8 cellular contexts compared by ENCODE assay signal in the genomic region with DNA sequence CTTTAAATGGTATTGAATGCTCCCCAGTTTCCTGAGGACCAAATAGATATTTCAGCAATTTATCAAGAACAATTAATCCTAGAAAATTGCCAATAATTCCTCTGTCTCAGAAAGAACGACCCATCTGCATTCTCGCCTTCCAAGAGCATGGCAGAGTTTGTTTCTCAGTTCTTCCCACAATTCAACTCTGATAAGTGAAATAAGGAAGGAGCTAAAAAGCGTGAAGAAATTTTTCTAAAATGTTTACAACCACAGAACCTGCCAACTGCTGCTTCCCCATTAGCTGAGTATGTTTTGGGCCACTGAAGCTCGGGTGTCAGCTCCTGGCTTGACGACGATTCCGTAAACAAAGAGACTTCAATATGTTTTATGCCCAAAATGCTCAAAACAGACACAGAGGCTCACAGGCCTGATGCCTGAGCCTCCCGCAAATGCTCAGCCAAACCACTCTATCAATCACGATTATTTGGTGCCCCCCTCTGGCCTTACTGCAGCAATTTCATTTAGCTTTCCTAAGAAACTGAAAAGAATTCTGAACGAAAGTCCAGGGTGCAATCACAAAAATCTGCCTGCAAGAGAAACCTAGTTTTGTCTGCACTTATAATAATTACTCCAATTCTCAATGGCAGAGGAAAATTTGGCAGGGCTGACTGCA.
DNase-seq lines count a peak whose midpoint lies in the region; ATAC-seq and TF ChIP-seq lines count a peak whose summit lies in the region.

No MANE protein-coding gene starts in this region.

- no peaks in the 10 kb centered on the region for H3K27me3 Mint-ChIP-seq in osteocyte (ENCODE audit: unreplicated experiment)

- H3K9ac ChIP-seq in SK-N-MC (ENCODE audit: insufficient read length): peak overlapping the region; percentile 30

- peak; percentile 66 for TF ChIP-seq RAD21 in Ishikawa (IDR thresholded peaks at IDR 0.05; ENCODE audit: low read depth)

- peak overlapping the region; percentile 12; the same call in 1 of the 2 replicates for H3K27ac ChIP-seq in SK-N-MC

- peak overlapping the region; percentile 74 for H3K27ac Mint-ChIP-seq in osteocyte (ENCODE audit: unreplicated experiment)

- H3K4me3 ChIP-seq in SK-N-MC: peak overlapping the region; percentile 26; the same call in 1 of the 2 replicates

- no peaks in the 10 kb centered on the region for H3K9me3 Mint-ChIP-seq in osteocyte (ENCODE audit: unreplicated experiment)

- no peak for ATAC-seq in esophagus mucosa

- peak; percentile 79 for TF ChIP-seq CTCF in osteocyte (IDR thresholded peaks at IDR 0.05)

- no peak overlapping the region for H3K4me3 Mint-ChIP-seq in osteocyte (ENCODE audit: unreplicated experiment)

- no peaks in the 10 kb centered on the region for H3K36me3 Mint-ChIP-seq in osteocyte (ENCODE audit: unreplicated experiment)

- H3K9me3 ChIP-seq in SK-N-MC (ENCODE audit: low read depth, low read length): no peaks in the 10 kb centered on the region

- no peaks in the 10 kb centered on the region for H3K36me3 ChIP-seq in SK-N-MC (ENCODE audit: insufficient read depth, low read length)

- TF ChIP-seq EP300 in Ishikawa (IDR thresholded peaks at IDR 0.05; ENCODE audit: borderline replicate concordance): no peak

- DNase-seq in NCI-H1436 (lab: John Stamatoyannopoulos, UW) (peak; percentile 32), NCI-H1436 treated with DMSO at 0.1 percent for 48 hours (lab: John Stamatoyannopoulos, UW) (no peak), SK-N-MC (ENCODE audit: low read depth, low spot score) (peak; percentile 71), fibroblast of the conjunctiva (ENCODE audit: low read depth) (peak; percentile 78), osteocyte (ENCODE audit: extremely low spot score, unreplicated experiment) (no peak), NCI-H2107 (lab: John Stamatoyannopoulos, UW) (no peak)

- H3K4me1 Mint-ChIP-seq in osteocyte (ENCODE audit: unreplicated experiment): peaks cover 10% of the 10 kb centered on the region

TF ChIP-seq in Ishikawa, 13 proteins besides CTCF, POLR2A, EP300 and RAD21:
- no peak for TF ChIP-seq ZBTB7A (IDR thresholded peaks at IDR 0.05; ENCODE audit: low read depth)
- TF ChIP-seq YY1 (IDR thresholded peaks at IDR 0.05; ENCODE audit: low read depth): no peak
- TF ChIP-seq, protein P1, sequence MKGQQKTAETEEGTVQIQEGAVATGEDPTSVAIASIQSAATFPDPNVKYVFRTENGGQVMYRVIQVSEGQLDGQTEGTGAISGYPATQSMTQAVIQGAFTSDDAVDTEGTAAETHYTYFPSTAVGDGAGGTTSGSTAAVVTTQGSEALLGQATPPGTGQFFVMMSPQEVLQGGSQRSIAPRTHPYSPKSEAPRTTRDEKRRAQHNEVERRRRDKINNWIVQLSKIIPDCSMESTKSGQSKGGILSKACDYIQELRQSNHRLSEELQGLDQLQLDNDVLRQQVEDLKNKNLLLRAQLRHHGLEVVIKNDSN (IDR thresholded peaks at IDR 0.05): no peak
- no peak for TF ChIP-seq NFIC (IDR thresholded peaks at IDR 0.05)
- TF ChIP-seq TAF1 (IDR thresholded peaks at IDR 0.05; ENCODE audit: low read depth): no peak
- no peak for TF ChIP-seq EGR1 (IDR thresholded peaks at IDR 0.05)
- TF ChIP-seq, protein P2, sequence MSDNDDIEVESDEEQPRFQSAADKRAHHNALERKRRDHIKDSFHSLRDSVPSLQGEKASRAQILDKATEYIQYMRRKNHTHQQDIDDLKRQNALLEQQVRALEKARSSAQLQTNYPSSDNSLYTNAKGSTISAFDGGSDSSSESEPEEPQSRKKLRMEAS (IDR thresholded peaks at IDR 0.05): no peak
- no peak for TF ChIP-seq FOXM1 (IDR thresholded peaks at IDR 0.05; ENCODE audit: borderline replicate concordance, low read depth)
- TF ChIP-seq CREB1 (IDR thresholded peaks at IDR 0.05; ENCODE audit: low read depth): no peak
- TF ChIP-seq, protein P3, sequence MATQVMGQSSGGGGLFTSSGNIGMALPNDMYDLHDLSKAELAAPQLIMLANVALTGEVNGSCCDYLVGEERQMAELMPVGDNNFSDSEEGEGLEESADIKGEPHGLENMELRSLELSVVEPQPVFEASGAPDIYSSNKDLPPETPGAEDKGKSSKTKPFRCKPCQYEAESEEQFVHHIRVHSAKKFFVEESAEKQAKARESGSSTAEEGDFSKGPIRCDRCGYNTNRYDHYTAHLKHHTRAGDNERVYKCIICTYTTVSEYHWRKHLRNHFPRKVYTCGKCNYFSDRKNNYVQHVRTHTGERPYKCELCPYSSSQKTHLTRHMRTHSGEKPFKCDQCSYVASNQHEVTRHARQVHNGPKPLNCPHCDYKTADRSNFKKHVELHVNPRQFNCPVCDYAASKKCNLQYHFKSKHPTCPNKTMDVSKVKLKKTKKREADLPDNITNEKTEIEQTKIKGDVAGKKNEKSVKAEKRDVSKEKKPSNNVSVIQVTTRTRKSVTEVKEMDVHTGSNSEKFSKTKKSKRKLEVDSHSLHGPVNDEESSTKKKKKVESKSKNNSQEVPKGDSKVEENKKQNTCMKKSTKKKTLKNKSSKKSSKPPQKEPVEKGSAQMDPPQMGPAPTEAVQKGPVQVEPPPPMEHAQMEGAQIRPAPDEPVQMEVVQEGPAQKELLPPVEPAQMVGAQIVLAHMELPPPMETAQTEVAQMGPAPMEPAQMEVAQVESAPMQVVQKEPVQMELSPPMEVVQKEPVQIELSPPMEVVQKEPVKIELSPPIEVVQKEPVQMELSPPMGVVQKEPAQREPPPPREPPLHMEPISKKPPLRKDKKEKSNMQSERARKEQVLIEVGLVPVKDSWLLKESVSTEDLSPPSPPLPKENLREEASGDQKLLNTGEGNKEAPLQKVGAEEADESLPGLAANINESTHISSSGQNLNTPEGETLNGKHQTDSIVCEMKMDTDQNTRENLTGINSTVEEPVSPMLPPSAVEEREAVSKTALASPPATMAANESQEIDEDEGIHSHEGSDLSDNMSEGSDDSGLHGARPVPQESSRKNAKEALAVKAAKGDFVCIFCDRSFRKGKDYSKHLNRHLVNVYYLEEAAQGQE (IDR thresholded peaks at IDR 0.05; ENCODE audit: low read depth): no peak
- no peak for TF ChIP-seq CEBPB (IDR thresholded peaks at IDR 0.05)

Comparison
In these comparisons a context has a peak if more than half of its experiments do, and no peak if none do; other contexts are left out.
1. DNase-seq: peak in NCI-H1436 (single experiment), SK-N-MC (single experiment) and fibroblast of the conjunctiva (single experiment); none in NCI-H1436 treated with DMSO at 0.1 percent for 48 hours (single experiment), osteocyte (single experiment) and NCI-H2107 (single experiment).